Comparison of ENCODE assay signal across 8 cellular contexts in genomic region chr2:135741395-135742306, GRCh38. TPM values are rescaled to one million over a fixed set of nuclear protein-coding genes. Genes with fewer than 3 reads are reported as not detected.
DNase-seq lines count a peak whose midpoint lies in the region; ATAC-seq and TF ChIP-seq lines count a peak whose summit lies in the region.

Gene UBXN4, plus strand, starts transcription at chr2:135741855. Its CDS starts 75 bp downstream, at chr2:135741930.

- peaks cover 50% of the 10 kb centered on the region for H3K79me2 ChIP-seq in PC-3 (ENCODE audit: low read length)

- H3K4me3 ChIP-seq in PC-3 (ENCODE audit: low read length) (peak within 1 kb of the TSS; percentile 92), epithelial cell of proximal tubule (ENCODE audit: low read depth, low read length) (peak within 1 kb of the TSS; percentile 78), mucosa of rectum (ENCODE audit: low read length in 2 of 2) (peak within 1 kb of the TSS; percentile 76 to 97)

- H3K27ac ChIP-seq in PC-3 (ENCODE audit: low read length) (peak within 1 kb of the TSS; percentile 67), mucosa of rectum (ENCODE audit: low read depth in 2 of 2, low read length in 2 of 2) (peak within 1 kb of the TSS; percentile 98 to 99)

- TF ChIP-seq RAD21 in Ishikawa (IDR thresholded peaks at IDR 0.05; ENCODE audit: low read depth): no peak

- H4K20me1 ChIP-seq in PC-3 (ENCODE audit: low read length): peaks cover 31% of the 10 kb centered on the region

- H3K4me1 ChIP-seq in PC-3 (ENCODE audit: insufficient read depth, low read length) (peaks cover 18% of the 10 kb centered on the region), mucosa of rectum (ENCODE audit: control insufficient read depth in 2 of 2, insufficient read depth in 2 of 2, low read length in 2 of 2) (peaks cover 0 to 10% of the 10 kb centered on the region in 2 donors)

- H3K9me3 ChIP-seq in PC-3 (ENCODE audit: low read length) (no peaks in the 10 kb centered on the region), mucosa of rectum (ENCODE audit: control insufficient read depth in 2 of 2, low read length in 2 of 2) (no peaks in the 10 kb centered on the region)

- DNase-seq in DMS153 (lab: John Stamatoyannopoulos, UW): peak; percentile 98
- DNase-seq in PC-3: peak; percentile 99
- peak; percentile 90 for DNase-seq in activated T-cell treated with anti-CD3 and anti-CD28 coated beads, Interleukin-2, amount 50 U/mL, for 1 hour
- DNase-seq in epithelial cell of proximal tubule (ENCODE audit: low read depth): peak; percentile 81
- DNase-seq in stimulated activated CD8-positive, alpha-beta memory T cell treated with anti-CD3 and anti-CD28 coated beads, Interleukin-7, amount 100 ng/mL, for 1 hour (ENCODE audit: low read depth in 2 of 2): peak; percentile 87 to 88

- intact Hi-C loops in PC-3 (cut with micrococcal nuclease): no loop called here

- no peak for TF ChIP-seq EP300 in Ishikawa (IDR thresholded peaks at IDR 0.05; ENCODE audit: borderline replicate concordance)

- H2AFZ ChIP-seq in PC-3 (ENCODE audit: low read length): peak within 1 kb of the TSS; percentile 88

- H3K9ac ChIP-seq in PC-3 (ENCODE audit: low read length): peak within 1 kb of the TSS; percentile 96
- H3K9ac ChIP-seq in mucosa of rectum (ENCODE audit: low read depth in 1 of 2, low read length in 2 of 2): peak within 1 kb of the TSS; percentile 89 to 100

- TF ChIP-seq CTCF in PC-3 (conservative IDR thresholded peaks at IDR 0.05; ENCODE audit: low read depth, low read length): peak; percentile 63
- TF ChIP-seq CTCF in epithelial cell of proximal tubule (conservative IDR thresholded peaks at IDR 0.05; ENCODE audit: low read depth, low read length): peak; percentile 59

- H3K4me2 ChIP-seq in PC-3 (ENCODE audit: low read length): peak within 1 kb of the TSS; percentile 92

- BruUV-seq in PC-3 (replicated peaks; lab: Mats Ljungman, UMichigan): no TSS peak

- no peaks in the 10 kb centered on the region for H3K9me2 ChIP-seq in PC-3 (replicated peaks; ENCODE audit: low read length)

- ATAC-seq in GM21529 (IDR thresholded peaks at IDR 0.05; ENCODE audit: unreplicated experiment): peak; percentile 90
- ATAC-seq in PC-3: peak; percentile 91

- POLR2A ChIA-PET in PC-3 (lab: Charles Lee; ENCODE audit: unreplicated experiment): interaction anchor here (0.6 to 1.0 kb wide), 2 partner anchors 330 to 753 kb away, joined by 3 to 6 read pairs; no protein-coding TSS in a partner anchor

- H3F3A ChIP-seq in PC-3 (ENCODE audit: low read length, unreplicated experiment): no peaks in the 10 kb centered on the region

- H3K36me3 ChIP-seq in PC-3 (ENCODE audit: low read depth, low read length): no peaks in the 10 kb centered on the region; the same call in 1 of the 2 replicates
- peaks cover 0 to 6% of the 10 kb centered on the region in 2 donors for H3K36me3 ChIP-seq in mucosa of rectum (ENCODE audit: control insufficient read depth in 2 of 2, insufficient read depth in 2 of 2, low read length in 2 of 2)

- H3K27me3 ChIP-seq in PC-3 (ENCODE audit: low read length) (no peaks in the 10 kb centered on the region), mucosa of rectum (ENCODE audit: control insufficient read depth in 2 of 2, insufficient read depth in 2 of 2, low read length in 2 of 2) (no peaks in the 10 kb centered on the region)

- CTCF ChIA-PET in PC-3 (lab: Charles Lee): interaction anchor here (0.6 kb wide), 1 partner anchor 10 kb away, joined by 7 read pairs; no protein-coding TSS in a partner anchor

TF ChIP-seq in Ishikawa, 13 proteins besides CTCF, POLR2A, EP300 and RAD21:
- TF ChIP-seq ZBTB7A (IDR thresholded peaks at IDR 0.05; ENCODE audit: low read depth) (0 out of 2 replicates have a peak, but pooled peaks have one; percentile 63), REST (IDR thresholded peaks at IDR 0.05; ENCODE audit: low read depth) (peak; percentile 18; the same call in 1 of the 2 replicates), TEAD4 (IDR thresholded peaks at IDR 0.05) (peak; percentile 71), TAF1 (IDR thresholded peaks at IDR 0.05; ENCODE audit: low read depth) (peak; percentile 87), YY1 (IDR thresholded peaks at IDR 0.05; ENCODE audit: low read depth) (peak; percentile 89), USF1 (IDR thresholded peaks at IDR 0.05) (no peak), TCF12 (IDR thresholded peaks at IDR 0.05; ENCODE audit: low read depth) (no peak), CREB1 (IDR thresholded peaks at IDR 0.05; ENCODE audit: low read depth) (peak; percentile 75), MAX (IDR thresholded peaks at IDR 0.05) (peak; percentile 73; the same call in 1 of the 2 replicates)

RNA-seq across cellular contexts. Expression of gene UBXN4, which starts in this region (rescaled TPM):
- total RNA-seq in PC-3 (2014; rRNA removed): 38.3 and 42.0 TPM in 2 replicates
- total RNA-seq in epithelial cell of proximal tubule: 47.2 and 50.2 TPM in 2 replicates

Comparison
In these comparisons a context has a peak if more than half of its experiments do, and no peak if none do; other contexts are left out.
1. Peak in every context shown above with its lines: DNase-seq, ATAC-seq, H3K4me3 ChIP-seq and H3K27ac ChIP-seq.